8 cellular contexts compared by ENCODE assay signal in the genomic region with DNA sequence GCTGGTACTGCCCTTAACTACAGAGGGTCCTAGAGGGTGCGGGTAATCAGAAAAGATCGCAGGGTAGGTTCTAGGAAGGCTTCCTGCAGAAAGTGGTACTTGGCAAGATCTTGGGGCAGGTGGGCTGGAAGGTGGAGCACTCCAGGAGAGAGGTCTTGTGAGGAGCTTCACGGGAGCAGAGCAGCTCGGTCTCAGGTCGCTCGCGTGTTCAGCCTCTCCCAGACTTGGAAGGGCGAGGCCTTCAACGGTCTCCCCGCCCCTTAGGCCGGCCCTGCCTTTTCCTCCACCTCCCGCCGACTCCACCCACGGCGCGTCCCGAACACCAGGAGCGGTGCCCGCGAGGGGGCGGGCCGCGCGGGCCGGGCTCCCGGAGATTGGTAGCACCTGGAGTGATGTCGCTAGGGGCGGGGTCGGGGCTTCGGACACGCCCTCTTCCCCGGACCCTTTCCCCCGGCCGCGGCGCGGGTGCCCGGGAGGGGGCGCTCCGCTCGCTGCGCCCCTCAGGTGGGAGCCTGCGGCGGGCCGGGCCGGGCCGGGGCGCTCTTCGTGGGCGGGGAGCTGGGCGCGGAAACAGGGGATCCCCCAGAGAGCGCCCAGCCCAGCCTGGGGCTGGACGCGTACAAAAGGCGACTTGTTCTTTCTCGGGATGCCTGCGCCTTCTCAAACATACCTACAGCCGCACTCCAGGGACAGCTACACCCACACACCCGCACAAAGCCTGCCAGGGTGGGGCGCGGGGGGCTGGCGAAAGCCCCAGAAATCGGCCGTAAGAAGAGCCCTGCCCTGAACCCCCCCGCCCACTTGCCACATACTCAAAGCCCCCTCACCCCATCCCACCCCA. TPM values are rescaled to one million over a fixed set of nuclear protein-coding genes. Genes with fewer than 3 reads are reported as not detected.
DNase-seq lines count a peak whose midpoint lies in the region; ATAC-seq, FAIRE-seq and TF ChIP-seq lines count a peak whose summit lies in the region.

No MANE protein-coding gene starts in this region.

- no peaks in the 10 kb centered on the region for H3K36me3 ChIP-seq in Karpas-422 (ENCODE audit: insufficient read depth, low read length)
- H3K36me3 ChIP-seq in SU-DHL-6 (ENCODE audit: low read length): no peaks in the 10 kb centered on the region
- no peaks in the 10 kb centered on the region for H3K36me3 ChIP-seq in psoas muscle (ENCODE audit: insufficient read depth in 1 of 2, low read depth in 1 of 2)

- TF ChIP-seq CTCF in SU-DHL-6 (IDR thresholded peaks at IDR 0.05; ENCODE audit: insufficient read depth, low read length, poor library complexity, severe bottlenecking) (peak; percentile 82), psoas muscle (IDR thresholded peaks at IDR 0.05) (peak; percentile 59)

- peak; percentile 91 for ATAC-seq in GM21786 (IDR thresholded peaks at IDR 0.05; ENCODE audit: unreplicated experiment)
- peak; percentile 68 to 78 (median 72) for ATAC-seq in psoas muscle

- WGBS in psoas muscle, 3 donors: 3 to 9% (median 4%) methylated on average over 31 to 66 of the region's 66 CpGs

- peaks cover 35% of the 10 kb centered on the region for H4K20me1 ChIP-seq in Karpas-422 (ENCODE audit: insufficient read depth, low read depth, low read length)
- no peaks in the 10 kb centered on the region for H4K20me1 ChIP-seq in SU-DHL-6 (ENCODE audit: low read depth, low read length)

- H3K79me2 ChIP-seq in Karpas-422 (ENCODE audit: low read length): no peaks in the 10 kb centered on the region
- H3K79me2 ChIP-seq in SU-DHL-6 (ENCODE audit: insufficient read depth, low read length): no peaks in the 10 kb centered on the region

- peaks cover 6% of the 10 kb centered on the region; the same call in 1 of the 2 replicates for H3F3A ChIP-seq in SU-DHL-6 (ENCODE audit: insufficient read depth)

- H3K4me2 ChIP-seq in Karpas-422 (ENCODE audit: low read depth, low read length, poor library complexity, severe bottlenecking): peak overlapping the region; percentile 53
- peak overlapping the region; percentile 40 for H3K4me2 ChIP-seq in SU-DHL-6 (ENCODE audit: low read depth, low read length, poor library complexity, severe bottlenecking)

- no peaks in the 10 kb centered on the region for H3K9me2 ChIP-seq in Karpas-422 (replicated peaks; ENCODE audit: insufficient read depth, low read length)
- H3K9me2 ChIP-seq in SU-DHL-6 (replicated peaks; ENCODE audit: insufficient read depth, low read length): no peaks in the 10 kb centered on the region

- H3K27ac ChIP-seq in Karpas-422 (ENCODE audit: low read length) (no peak overlapping the region), SU-DHL-6 (ENCODE audit: low read depth, low read length) (no peak overlapping the region), psoas muscle (peak overlapping the region; percentile 94)

- peak overlapping the region; percentile 19; the same call in 1 of the 2 replicates for H3K9ac ChIP-seq in Karpas-422 (ENCODE audit: low read length)
- H3K9ac ChIP-seq in SU-DHL-6 (ENCODE audit: low read length): peak overlapping the region; percentile 12; the same call in 1 of the 2 replicates

- no peak overlapping the region for H2AFZ ChIP-seq in Karpas-422 (ENCODE audit: low read length)
- H2AFZ ChIP-seq in SU-DHL-6 (ENCODE audit: low read depth, low read length, severe bottlenecking): no peak overlapping the region

- H3K4me1 ChIP-seq in Karpas-422 (ENCODE audit: low read length): peaks cover 16% of the 10 kb centered on the region
- H3K4me1 ChIP-seq in psoas muscle: peaks cover 96% of the 10 kb centered on the region

- DNase-seq in Daoy (ENCODE audit: low read depth) (peak; percentile 97), Karpas-422 (peak; percentile 98), cardiac septum (ENCODE audit: low spot score) (peak; percentile 98), psoas muscle (peak; percentile 96 to 97), urothelium cell line (ENCODE audit: low spot score) (peak; percentile 80)
- peak; percentile 72 for DNase-seq in activated naive CD8-positive, alpha-beta T cell treated with anti-CD3 and anti-CD28 coated beads, Interleukin-2, amount 50 U/mL, for 16 hours (ENCODE audit: low read depth, low spot score)

- no peak for FAIRE-seq in urothelium cell line (lab: Jason Lieb, UNC)

- H3K27me3 ChIP-seq in Karpas-422 (ENCODE audit: low read length): no peaks in the 10 kb centered on the region
- H3K27me3 ChIP-seq in SU-DHL-6 (ENCODE audit: low read length): no peaks in the 10 kb centered on the region
- H3K27me3 ChIP-seq in psoas muscle (ENCODE audit: insufficient read depth in 3 of 3, low read length in 2 of 3): no peaks in the 10 kb centered on the region

- no peak overlapping the region; the same call in 1 of the 2 replicates for H3K4me3 ChIP-seq in Karpas-422 (ENCODE audit: low read length)
- peak overlapping the region; percentile 18 for H3K4me3 ChIP-seq in SU-DHL-6 (ENCODE audit: insufficient read depth, low read length, poor library complexity, severe bottlenecking)
- H3K4me3 ChIP-seq in psoas muscle: peak overlapping the region; percentile 55

- intact Hi-C loops in cardiac septum (cut with DNase I): no loop called here
- intact Hi-C loops in psoas muscle (cut with DNase I): loop anchor here in 1 of 2 donors (2.0 kb wide), 1 partner anchor 32 kb away; no protein-coding TSS in a partner anchor

- H3K9me3 ChIP-seq in Karpas-422 (ENCODE audit: low read length): no peaks in the 10 kb centered on the region
- H3K9me3 ChIP-seq in SU-DHL-6 (ENCODE audit: insufficient read depth, low read length): no peaks in the 10 kb centered on the region
- H3K9me3 ChIP-seq in psoas muscle: no peaks in the 10 kb centered on the region

RNA-seq across cellular contexts. Expression of gene AHDC1, which starts 35.5 kb away (rescaled TPM):
- total RNA-seq in Daoy (2014; rRNA removed; shearing (Covaris generic)): 3.8 and 4.7 TPM in 2 replicates
- 2.1 and 2.2 TPM in 2 replicates for total RNA-seq in Karpas-422 (2014; rRNA removed; shearing (Covaris generic); ENCODE audit: low replicate concordance)
- total RNA-seq in cardiac septum (57.7 TPM), psoas muscle (10 to 100 TPM; 35.9 to 65.2 (median 59.0) TPM)
- 10 to 100 TPM in 1 of 3 donors, 1 to 10 TPM in 2; 6.4 to 19.8 (median 9.7) TPM for polyA plus RNA-seq in psoas muscle
